ENCODE assay signal across 8 cellular contexts in genomic region chr1:185595835-185596667, GRCh38.
A peak's percentile ranks its signal among the peaks of the same experiment; 100 is the strongest.
DNase-seq lines count a peak whose midpoint lies in the region; ATAC-seq and TF ChIP-seq lines count a peak whose summit lies in the region.

No MANE protein-coding gene starts in this region.

- BruUV-seq in Caco-2 (replicated peaks; lab: Mats Ljungman, UMichigan) (no TSS peak), Panc1 (replicated peaks; lab: Mats Ljungman, UMichigan) (no TSS peak)

- H3K9me3 ChIP-seq in Caco-2 (no peaks in the 10 kb centered on the region; the same call in 1 of the 2 replicates), Panc1 (ENCODE audit: control insufficient read depth, insufficient read depth, low read depth, low read length) (no peaks in the 10 kb centered on the region)

- no peaks in the 10 kb centered on the region for H3K27me3 Mint-ChIP-seq in Caco-2 (ENCODE audit: insufficient read depth, unreplicated experiment)
- no peaks in the 10 kb centered on the region for H3K27me3 Mint-ChIP-seq in activated T-cell treated with anti-CD3 and anti-CD28 coated beads, Interleukin-2, amount 50 U/mL, for 72 hours (ENCODE audit: low read depth)

- peaks cover 8% of the 10 kb centered on the region for H3K36me3 Mint-ChIP-seq in Caco-2 (ENCODE audit: insufficient read depth, unreplicated experiment)
- H3K36me3 Mint-ChIP-seq in activated T-cell treated with anti-CD3 and anti-CD28 coated beads, Interleukin-2, amount 50 U/mL, for 72 hours (ENCODE audit: insufficient read depth in 2 of 2): no peaks in the 10 kb centered on the region

- H3K27ac Mint-ChIP-seq in Caco-2 (ENCODE audit: unreplicated experiment): no peak overlapping the region
- no peak overlapping the region for H3K27ac Mint-ChIP-seq in activated T-cell treated with anti-CD3 and anti-CD28 coated beads, Interleukin-2, amount 50 U/mL, for 72 hours

- CTCF ChIA-PET in Caco-2 (lab: Charles Lee): interaction anchor here (1.0 to 1.6 kb wide), 5 partner anchors 51 to 347 kb away, joined by 3 to 15 read pairs (median 4); partner anchors contain the start of gene IVNS1ABP
- CTCF ChIA-PET in Panc1 (lab: Charles Lee): interaction anchor here (1.0 to 1.1 kb wide), 3 partner anchors 14 to 259 kb away, joined by 3 to 4 read pairs (median 4); no protein-coding TSS in a partner anchor

- H3K4me3 Mint-ChIP-seq in Caco-2 (ENCODE audit: unreplicated experiment): no peak overlapping the region
- no peak overlapping the region for H3K4me3 Mint-ChIP-seq in activated T-cell treated with anti-CD3 and anti-CD28 coated beads, Interleukin-2, amount 50 U/mL, for 72 hours

- peaks cover 13% of the 10 kb centered on the region for H3K9me3 Mint-ChIP-seq in Caco-2 (ENCODE audit: unreplicated experiment)
- H3K9me3 Mint-ChIP-seq in activated T-cell treated with anti-CD3 and anti-CD28 coated beads, Interleukin-2, amount 50 U/mL, for 72 hours: no peaks in the 10 kb centered on the region

- peak overlapping the region; percentile 81 for H3K27ac ChIP-seq in Panc1 (ENCODE audit: low read length)

- H3K4me1 ChIP-seq in Caco-2: peaks cover 13% of the 10 kb centered on the region
- H3K4me1 ChIP-seq in Panc1 (ENCODE audit: control insufficient read depth, insufficient read depth, low read length): peaks cover 12% of the 10 kb centered on the region

- H3K4me3 ChIP-seq in Caco-2 (ENCODE audit: low read depth, low read length) (no peak overlapping the region), Panc1 (ENCODE audit: low read depth in 2 of 2, low read length in 2 of 2) (no peak overlapping the region)

- intact Hi-C loops in Caco-2 (cut with micrococcal nuclease; ENCODE audit: unreplicated experiment): loop anchor here (2.0 kb wide), 2 partner anchors 51 to 279 kb away; partner anchors contain the start of gene IVNS1ABP
- intact Hi-C loops in Panc1 (cut with micrococcal nuclease; ENCODE audit: unreplicated experiment): loop anchor here (10.0 kb wide), 1 partner anchor 281 kb away; the partner anchor contains the start of gene IVNS1ABP

- TF ChIP-seq CTCF in Caco-2 (IDR thresholded peaks at IDR 0.05; ENCODE audit: insufficient read depth in 1 of 2, low read depth in 1 of 2, low read length in 1 of 2, severe bottlenecking in 1 of 2, unreplicated experiment in 1 of 2) (peak; percentile 46 to 56), Panc1 (IDR thresholded peaks at IDR 0.05) (peak; percentile 81)

- ATAC-seq in GM19372 (IDR thresholded peaks at IDR 0.05; ENCODE audit: low read depth, unreplicated experiment): peak; percentile 90
- peak; percentile 54 for ATAC-seq in HG03457 (IDR thresholded peaks at IDR 0.05; ENCODE audit: unreplicated experiment)
- ATAC-seq in Panc1: peak; percentile 84
- peak; percentile 51 to 75 for ATAC-seq in activated T-cell treated with anti-CD3 and anti-CD28 coated beads, Interleukin-2, amount 50 U/mL, for 72 hours (replicated peaks in 1 of 2)

- no peaks in the 10 kb centered on the region for H3K27me3 ChIP-seq in Caco-2 (replicated peaks; ENCODE audit: control insufficient read depth, insufficient read depth, low read length)
- H3K27me3 ChIP-seq in Panc1 (ENCODE audit: control insufficient read depth, insufficient read depth, low read length): no peaks in the 10 kb centered on the region

- H3K36me3 ChIP-seq in Caco-2 (ENCODE audit: control insufficient read depth, insufficient read depth, low read length): no peaks in the 10 kb centered on the region
- no peaks in the 10 kb centered on the region for H3K36me3 ChIP-seq in Panc1 (ENCODE audit: control insufficient read depth, insufficient read depth, low read length)

- in situ Hi-C loops in Panc1 (cut with HindIII; ENCODE audit: low pct_unique_long_range_greater_than_20kb, low sequenced_read_pairs): no loop called here

- POLR2A ChIA-PET in Caco-2 (lab: Charles Lee) (no interaction called here), Panc1 (lab: Charles Lee) (interaction anchor here (1.3 kb wide), 1 partner anchor 279 kb away, joined by 4 read pairs; the partner anchor contains the start of gene IVNS1ABP)

- H3K4me1 Mint-ChIP-seq in Caco-2 (ENCODE audit: low read depth, unreplicated experiment): peaks cover 18% of the 10 kb centered on the region
- H3K4me1 Mint-ChIP-seq in activated T-cell treated with anti-CD3 and anti-CD28 coated beads, Interleukin-2, amount 50 U/mL, for 72 hours (ENCODE audit: low read depth): peaks cover 11% of the 10 kb centered on the region

- DNase-seq in Caco-2: peak; percentile 50 to 58
- peak; percentile 27 for DNase-seq in Panc1 (ENCODE audit: low read depth, low spot score)
- peak; percentile 38 to 54 for DNase-seq in activated T-cell treated with anti-CD3 and anti-CD28 coated beads, Interleukin-2, amount 50 U/mL, for 72 hours
- peak; percentile 9 for DNase-seq in globus pallidus (ENCODE audit: low spot score)
- peak; percentile 59 for DNase-seq in stimulated activated CD4-positive, alpha-beta T cell treated with anti-CD3 and anti-CD28 coated beads, Interleukin-15, amount 100 ng/mL, for 24 hours
- DNase-seq in superior temporal gyrus (ENCODE audit: extremely low spot score): no peak
